8 cellular contexts compared by ENCODE assay signal in the genomic region with DNA sequence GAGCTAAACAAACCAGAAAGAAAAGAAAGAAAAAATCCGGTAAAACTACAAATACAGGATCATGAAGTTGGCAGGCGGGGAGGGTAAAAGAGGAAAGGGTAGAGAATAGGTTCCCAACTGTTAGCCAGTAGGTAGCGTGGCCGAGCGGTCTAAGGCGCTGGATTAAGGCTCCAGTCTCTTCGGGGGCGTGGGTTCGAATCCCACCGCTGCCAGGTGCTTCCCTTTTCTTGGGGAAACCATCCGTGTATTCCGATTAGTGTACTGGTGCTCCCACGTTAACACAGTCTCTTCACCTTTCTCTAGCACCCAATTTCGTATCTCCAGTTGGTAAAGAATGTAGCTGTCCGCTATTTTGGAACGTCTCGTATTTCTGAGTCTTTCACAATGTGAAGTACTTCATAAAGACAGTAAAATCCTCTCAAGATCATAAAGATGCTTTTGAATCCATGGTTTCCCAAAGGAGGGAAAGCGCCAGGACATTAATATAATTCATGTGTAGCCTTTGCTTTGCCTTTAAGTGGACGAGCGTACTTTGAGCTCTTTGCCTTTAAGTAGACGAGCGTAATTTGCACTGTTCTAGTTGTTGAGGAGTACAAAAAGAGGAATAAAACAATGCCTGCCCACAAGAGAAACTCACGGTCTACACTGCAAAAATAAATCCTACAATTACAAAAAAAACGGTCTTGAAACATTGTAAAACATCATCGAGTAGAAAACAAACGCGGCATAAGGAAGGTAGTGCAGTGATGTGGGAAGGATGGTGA. TPM values are rescaled to one million over a fixed set of nuclear protein-coding genes. Genes with fewer than 3 reads are reported as not detected.
A peak's percentile ranks its signal among the peaks of the same experiment; 100 is the strongest.
DNase-seq lines count a peak whose midpoint lies in the region; ATAC-seq, FAIRE-seq and TF ChIP-seq lines count a peak whose summit lies in the region.

No MANE protein-coding gene starts in this region.

- WGBS in GM23248 (ENCODE audit: low coverage in 1 of 2, low lambda C conversion rate in 2 of 2, missing lambda C conversion rate in 2 of 2), 2 experiments, result 3 to 4% methylated on average over 27 of the region's 27 CpGs

- DNase-seq in AG08395 (ENCODE audit: low spot score), result peak; percentile 49
- peak; percentile 78 for DNase-seq in GM23248
- peak; percentile 72 for DNase-seq in NCI-H226
- DNase-seq in activated B cell treated with CpG ODN at 0.5 μM for 24 hours, result peak; percentile 62
- DNase-seq in central memory CD8-positive, alpha-beta T cell (ENCODE audit: low spot score in 2 of 2), result peak; percentile 57 to 63
- peak; percentile 70 for DNase-seq in keratinocyte (ENCODE audit: low read depth, low spot score)
- DNase-seq in stimulated activated CD4-positive, alpha-beta T cell treated with anti-CD3 and anti-CD28 coated beads, Interleukin-12 subunit alpha, Interleukin-12 subunit beta, amount 100 ng/mL, for 4 hours, result peak; percentile 76

- H2AFZ ChIP-seq in GM23248 (peak overlapping the region; percentile 84), keratinocyte (ENCODE audit: control insufficient read depth, low read length) (peak overlapping the region; percentile 96)

- ATAC-seq in activated B cell treated with CpG ODN at 0.5 μM for 24 hours (ENCODE audit: low read depth) (peak; percentile 8), HG02870 (IDR thresholded peaks at IDR 0.05; ENCODE audit: unreplicated experiment) (no peak)
- peak; percentile 11 for ATAC-seq in central memory CD8-positive, alpha-beta T cell (replicated peaks; ENCODE audit: extremely low read depth, poor library complexity, severe bottlenecking)

- TF ChIP-seq CTCF in activated B cell treated with CpG ODN at 0.5 μM for 24 hours (IDR thresholded peaks at IDR 0.05) (no peak), keratinocyte (optimal IDR thresholded peaks at IDR 0.05 in 1 of 3, IDR thresholded peaks at IDR 0.05 in 1 of 3, conservative IDR thresholded peaks at IDR 0.05 in 1 of 3; ENCODE audit: extremely low read depth in 1 of 3, insufficient read depth in 2 of 3, low read length in 3 of 3) (no peak)

- H3K36me3 Mint-ChIP-seq in activated B cell treated with CpG ODN at 0.5 μM for 24 hours (ENCODE audit: low read depth), result no peaks in the 10 kb centered on the region
- peaks cover 4% of the 10 kb centered on the region for H3K36me3 Mint-ChIP-seq in central memory CD8-positive, alpha-beta T cell (ENCODE audit: insufficient read depth)

- H3F3A ChIP-seq in GM23248 (ENCODE audit: insufficient read depth), result peaks cover 45% of the 10 kb centered on the region

- H4K20me1 ChIP-seq in GM23248 (ENCODE audit: insufficient read depth) (peaks cover 3% of the 10 kb centered on the region; the same call in 1 of the 2 replicates), keratinocyte (ENCODE audit: control insufficient read depth, extremely low read depth, insufficient read depth, low read length) (no peaks in the 10 kb centered on the region)

- no peaks in the 10 kb centered on the region for H3K9me3 Mint-ChIP-seq in activated B cell treated with CpG ODN at 0.5 μM for 24 hours
- H3K9me3 Mint-ChIP-seq in central memory CD8-positive, alpha-beta T cell, result no peaks in the 10 kb centered on the region

- H3K79me2 ChIP-seq in GM23248 (ENCODE audit: insufficient read depth) (no peaks in the 10 kb centered on the region), keratinocyte (ENCODE audit: control insufficient read depth, insufficient read depth, low read length) (no peaks in the 10 kb centered on the region)

- in situ Hi-C loops in GM23248 (cut with MboI), result loop anchor here (5.0 kb wide), 1 partner anchor 193 kb away; no protein-coding TSS in a partner anchor

- dilution Hi-C loops in keratinocyte (cut with MboI; ENCODE audit: extremely low pct_ligation_motif_present, low sequenced_read_pairs), result no loop called here

- H3K9me3 ChIP-seq in GM23248 (ENCODE audit: low read depth) (no peaks in the 10 kb centered on the region), keratinocyte (ENCODE audit: control insufficient read depth, low read depth, low read length) (no peaks in the 10 kb centered on the region)

- intact Hi-C loops in activated B cell treated with CpG ODN at 0.5 μM for 24 hours (cut with micrococcal nuclease), result loop anchor here (5.0 kb wide), 1 partner anchor 172 kb away; a partner anchor contains a TSS

- H3K27me3 ChIP-seq in GM23248 (replicated peaks; ENCODE audit: insufficient read depth) (no peaks in the 10 kb centered on the region), keratinocyte (ENCODE audit: control insufficient read depth, extremely low read depth, insufficient read depth, low read length) (no peaks in the 10 kb centered on the region)

- no peak overlapping the region for H3K27ac Mint-ChIP-seq in activated B cell treated with CpG ODN at 0.5 μM for 24 hours
- no peak overlapping the region for H3K27ac Mint-ChIP-seq in central memory CD8-positive, alpha-beta T cell (ENCODE audit: low read depth)

- no peaks in the 10 kb centered on the region for H3K27me3 Mint-ChIP-seq in activated B cell treated with CpG ODN at 0.5 μM for 24 hours
- no peaks in the 10 kb centered on the region for H3K27me3 Mint-ChIP-seq in central memory CD8-positive, alpha-beta T cell

- POLR2A ChIA-PET in activated B cell treated with CpG ODN at 0.5 μM for 24 hours (lab: Charles Lee), result interaction anchor here (0.5 to 3.0 kb wide), 11 partner anchors 12 to 282 kb away, joined by 4 to 16 read pairs (median 5); a partner anchor contains a TSS

- peaks cover 3% of the 10 kb centered on the region for H3K9me1 ChIP-seq in keratinocyte (ENCODE audit: control insufficient read depth, extremely low read depth, insufficient read depth, low read length)

- H3K9me2 ChIP-seq in GM23248 (ENCODE audit: insufficient read depth), result no peaks in the 10 kb centered on the region

- peak overlapping the region; percentile 66 for H3K9ac ChIP-seq in GM23248
- H3K9ac ChIP-seq in keratinocyte (ENCODE audit: control insufficient read depth, extremely low read depth, insufficient read depth, low read length), result peak overlapping the region; percentile 69

- H3K36me3 ChIP-seq in GM23248 (ENCODE audit: low read depth), result no peaks in the 10 kb centered on the region
- no peaks in the 10 kb centered on the region for H3K36me3 ChIP-seq in keratinocyte (ENCODE audit: control insufficient read depth in 2 of 2, extremely low read depth in 1 of 2, insufficient read depth in 2 of 2, low read length in 2 of 2)

- peaks cover 4% of the 10 kb centered on the region for H3K4me1 Mint-ChIP-seq in activated B cell treated with CpG ODN at 0.5 μM for 24 hours
- no peaks in the 10 kb centered on the region for H3K4me1 Mint-ChIP-seq in central memory CD8-positive, alpha-beta T cell

- no peak overlapping the region for H3K4me3 Mint-ChIP-seq in activated B cell treated with CpG ODN at 0.5 μM for 24 hours
- H3K4me3 Mint-ChIP-seq in central memory CD8-positive, alpha-beta T cell, result no peak overlapping the region

- no peak for FAIRE-seq in keratinocyte (lab: Jason Lieb, UNC)

- CTCF ChIA-PET in activated B cell treated with CpG ODN at 0.5 μM for 24 hours (lab: Charles Lee), result interaction anchor here (0.8 to 7.5 kb wide), 19 partner anchors 13 to 361 kb away, joined by 3 to 131 read pairs (median 5); a partner anchor contains a TSS

- H3K27ac ChIP-seq in GM23248, result peak overlapping the region; percentile 22
- H3K27ac ChIP-seq in keratinocyte (ENCODE audit: control insufficient read depth, insufficient read depth, low read length), result peak overlapping the region; percentile 26

- H3K4me2 ChIP-seq in GM23248 (ENCODE audit: unreplicated experiment), result peak overlapping the region; percentile 88
- H3K4me2 ChIP-seq in keratinocyte (ENCODE audit: control insufficient read depth, extremely low read depth, insufficient read depth, low read depth, low read length), result peak overlapping the region; percentile 88

- H3K4me3 ChIP-seq in GM23248, result peak overlapping the region; percentile 83
- H3K4me3 ChIP-seq in keratinocyte (ENCODE audit: control insufficient read depth in 2 of 3, extremely low read depth in 1 of 3, insufficient read depth in 2 of 3, low read depth in 1 of 3, low read length in 3 of 3), result peak overlapping the region; percentile 82 to 96 (median 91)

- H3K4me1 ChIP-seq in GM23248 (ENCODE audit: insufficient read depth) (peaks cover 8% of the 10 kb centered on the region; the same call in 1 of the 2 replicates), keratinocyte (ENCODE audit: control insufficient read depth, extremely low read depth, insufficient read depth, low read length) (peaks cover 9% of the 10 kb centered on the region)

RNA-seq across cellular contexts. Expression of a gene that starts 19.0 kb away (rescaled TPM):
- total RNA-seq in GM23248 (2014; rRNA removed; shearing (Covaris generic)), result not detected in 2 replicates
- polyA plus RNA-seq in GM23248 (2016; fragmentation: Nextera tagmentation; extraction: Ambion mirVana), result not detected in 2 replicates
- total RNA-seq in activated B cell treated with CpG ODN at 0.5 μM for 24 hours, result not detected in 2 replicates
- not detected in 3 replicates for polyA plus RNA-seq in keratinocyte
- not detected for polyA plus RNA-seq in keratinocyte (2011; ENCODE audit: low read depth)
- polyA plus RNA-seq in keratinocyte (2011; cell fraction: cytosol; rRNA removed), result not detected in 2 replicates
- not detected in 2 replicates for polyA plus RNA-seq in keratinocyte (2011; cell fraction: nucleus; rRNA removed)
- not detected in 2 replicates for polyA plus RNA-seq in keratinocyte (2012; ENCODE audit: low replicate concordance)
- polyA minus RNA-seq in keratinocyte, result not detected in 3 replicates
- not detected for polyA minus RNA-seq in keratinocyte (2011; cell fraction: cytosol; rRNA and poly(A)+ RNA removed)
- polyA minus RNA-seq in keratinocyte (2011; cell fraction: nucleus; rRNA and poly(A)+ RNA removed), result not detected in 2 replicates

RNA-seq across cellular contexts. Expression of a gene that starts 22.4 kb away (rescaled TPM):
- not detected in 2 replicates for total RNA-seq in GM23248 (2014; rRNA removed; shearing (Covaris generic))
- polyA plus RNA-seq in GM23248 (2016; fragmentation: Nextera tagmentation; extraction: Ambion mirVana) (not detected in 2 replicates), keratinocyte (not detected in 3 replicates)
- total RNA-seq in activated B cell treated with CpG ODN at 0.5 μM for 24 hours, result not detected in 2 replicates
- not detected for polyA plus RNA-seq in keratinocyte (2011; ENCODE audit: low read depth)
- polyA plus RNA-seq in keratinocyte (2011; cell fraction: cytosol; rRNA removed), result not detected in 2 replicates
- polyA plus RNA-seq in keratinocyte (2011; cell fraction: nucleus; rRNA removed), result not detected in 2 replicates
- not detected in 2 replicates for polyA plus RNA-seq in keratinocyte (2012; ENCODE audit: low replicate concordance)
- not detected in 3 replicates for polyA minus RNA-seq in keratinocyte
- not detected for polyA minus RNA-seq in keratinocyte (2011; cell fraction: cytosol; rRNA and poly(A)+ RNA removed)
- polyA minus RNA-seq in keratinocyte (2011; cell fraction: nucleus; rRNA and poly(A)+ RNA removed), result not detected in 2 replicates

RNA-seq across cellular contexts. Expression of a gene that starts 31.3 kb away (rescaled TPM):
- total RNA-seq in GM23248 (2014; rRNA removed; shearing (Covaris generic)), result not detected in 2 replicates
- not detected in 2 replicates for polyA plus RNA-seq in GM23248 (2016; fragmentation: Nextera tagmentation; extraction: Ambion mirVana)
- not detected in 2 replicates for total RNA-seq in activated B cell treated with CpG ODN at 0.5 μM for 24 hours
- polyA plus RNA-seq in keratinocyte, result not detected in 3 replicates
- polyA plus RNA-seq in keratinocyte (2011; ENCODE audit: low read depth), result not detected
- not detected in 2 replicates for polyA plus RNA-seq in keratinocyte (2011; cell fraction: cytosol; rRNA removed)
- not detected in 2 replicates for polyA plus RNA-seq in keratinocyte (2011; cell fraction: nucleus; rRNA removed)
- polyA plus RNA-seq in keratinocyte (2012; ENCODE audit: low replicate concordance), result not detected in 2 replicates
- not detected in 3 replicates for polyA minus RNA-seq in keratinocyte
- polyA minus RNA-seq in keratinocyte (2011; cell fraction: cytosol; rRNA and poly(A)+ RNA removed), result not detected
- not detected in 2 replicates for polyA minus RNA-seq in keratinocyte (2011; cell fraction: nucleus; rRNA and poly(A)+ RNA removed)

RNA-seq across cellular contexts. Expression of a gene that starts 49.3 kb away (rescaled TPM):
- total RNA-seq in GM23248 (2014; rRNA removed; shearing (Covaris generic)), result not detected in 2 replicates
- polyA plus RNA-seq in GM23248 (2016; fragmentation: Nextera tagmentation; extraction: Ambion mirVana), result not detected in 2 replicates
- not detected in 2 replicates for total RNA-seq in activated B cell treated with CpG ODN at 0.5 μM for 24 hours
- not detected in 3 replicates for polyA plus RNA-seq in keratinocyte
- polyA plus RNA-seq in keratinocyte (2011; ENCODE audit: low read depth), result not detected
- polyA plus RNA-seq in keratinocyte (2011; cell fraction: cytosol; rRNA removed), result not detected in 2 replicates
- not detected in 2 replicates for polyA plus RNA-seq in keratinocyte (2011; cell fraction: nucleus; rRNA removed)
- not detected in 2 replicates for polyA plus RNA-seq in keratinocyte (2012; ENCODE audit: low replicate concordance)
- polyA minus RNA-seq in keratinocyte, result not detected in 3 replicates
- polyA minus RNA-seq in keratinocyte (2011; cell fraction: cytosol; rRNA and poly(A)+ RNA removed), result not detected
- not detected in 2 replicates for polyA minus RNA-seq in keratinocyte (2011; cell fraction: nucleus; rRNA and poly(A)+ RNA removed)
